8 cellular contexts compared by ENCODE assay signal in the genomic region with DNA sequence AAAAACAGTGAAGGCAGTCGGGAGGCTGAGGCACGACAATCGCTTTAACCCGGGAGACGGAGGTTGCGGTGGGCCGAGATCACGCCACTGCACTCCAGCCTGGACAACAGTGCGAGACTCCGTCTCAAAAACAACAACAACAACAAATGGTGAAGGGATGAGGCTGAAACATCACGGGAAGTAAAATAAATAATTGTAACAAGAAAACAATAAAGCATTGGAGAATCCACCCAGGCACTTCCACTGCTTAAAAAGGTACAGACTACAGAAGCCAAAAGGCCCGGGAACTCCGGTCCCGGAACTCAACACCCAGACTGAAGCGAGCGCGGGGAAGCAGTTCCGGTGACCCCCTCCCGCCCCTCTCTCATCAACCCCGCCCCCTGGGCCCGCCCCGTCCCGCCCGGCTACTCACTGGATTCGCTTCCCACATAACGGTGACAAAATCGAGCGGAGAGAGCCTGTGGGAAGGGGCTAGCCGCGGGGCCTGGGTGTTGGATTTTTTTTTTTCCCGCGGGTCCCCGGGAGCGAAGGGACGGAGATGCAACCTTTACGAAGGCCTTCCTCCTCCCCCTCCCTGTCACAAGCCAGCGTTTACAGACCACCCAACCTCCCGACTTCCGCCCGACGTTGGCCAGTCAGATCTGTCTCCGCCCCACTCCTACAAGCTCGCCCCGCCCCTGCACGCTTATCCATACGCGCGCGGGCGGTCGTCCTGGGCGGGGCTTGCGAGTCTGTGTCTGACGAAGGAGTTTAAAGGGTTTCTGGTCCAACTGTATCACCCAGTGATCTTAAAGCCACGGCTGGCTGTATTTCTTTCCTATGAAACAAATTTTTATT. TPM values are rescaled to one million over a fixed set of nuclear protein-coding genes. Genes with fewer than 3 reads are reported as not detected.
DNase-seq lines count a peak whose midpoint lies in the region; ATAC-seq, FAIRE-seq and TF ChIP-seq lines count a peak whose summit lies in the region.

A gene with protein sequence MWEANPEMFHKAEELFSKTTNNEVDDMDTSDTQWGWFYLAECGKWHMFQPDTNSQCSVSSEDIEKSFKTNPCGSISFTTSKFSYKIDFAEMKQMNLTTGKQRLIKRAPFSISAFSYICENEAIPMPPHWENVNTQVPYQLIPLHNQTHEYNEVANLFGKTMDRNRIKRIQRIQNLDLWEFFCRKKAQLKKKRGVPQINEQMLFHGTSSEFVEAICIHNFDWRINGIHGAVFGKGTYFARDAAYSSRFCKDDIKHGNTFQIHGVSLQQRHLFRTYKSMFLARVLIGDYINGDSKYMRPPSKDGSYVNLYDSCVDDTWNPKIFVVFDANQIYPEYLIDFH (minus strand): TSS at position 600 of the 837 bp plus-strand sequence. CDS start 170 bp downstream, at position 430.

- no peaks in the 10 kb centered on the region for H3F3A ChIP-seq in OCI-LY1 (ENCODE audit: insufficient read depth, low read length)

- DNase-seq in Caki2 (ENCODE audit: low read depth) (peak; percentile 96), midbrain (lab: John Stamatoyannopoulos, UW) (peak; percentile 97)
- peak; percentile 97 for DNase-seq in activated CD8-positive, alpha-beta memory T cell treated with anti-CD3 and anti-CD28 coated beads, Interleukin-2, amount 50 U/mL, for 4 hours
- peak; percentile 92 to 97 for DNase-seq in stimulated activated CD8-positive, alpha-beta memory T cell treated with anti-CD3 and anti-CD28 coated beads, Interleukin-2, amount 100 ng/mL, for 1 hour (ENCODE audit: low read depth in 2 of 2)

- H4K20me1 ChIP-seq in OCI-LY1 (ENCODE audit: insufficient read depth, low read length) = no peaks in the 10 kb centered on the region

- H3K9me2 ChIP-seq in OCI-LY1 (ENCODE audit: low read depth, low read length) = no peaks in the 10 kb centered on the region

- peak; percentile 94 for ATAC-seq in GM21423 (IDR thresholded peaks at IDR 0.05; ENCODE audit: unreplicated experiment)

- H2AFZ ChIP-seq in OCI-LY1 (ENCODE audit: low read length) = peak within 1 kb of the TSS; percentile 98

- H3K4me1 ChIP-seq in HUES6 (ENCODE audit: control insufficient read depth, insufficient read depth, low read length) = peaks cover 14% of the 10 kb centered on the region; the same call in 1 of the 2 replicates
- peaks cover 37% of the 10 kb centered on the region for H3K4me1 ChIP-seq in OCI-LY1 (ENCODE audit: insufficient read depth, low read length, severe bottlenecking)

- H3K9ac ChIP-seq in HUES6 (ENCODE audit: low read length) (peak within 1 kb of the TSS; percentile 79), OCI-LY1 (ENCODE audit: low read length) (peak within 1 kb of the TSS; percentile 87)

- H3K36me3 ChIP-seq in HUES6 (ENCODE audit: control insufficient read depth, insufficient read depth, low read length) (no peaks in the 10 kb centered on the region), OCI-LY1 (ENCODE audit: insufficient read depth, low read length) (no peaks in the 10 kb centered on the region; the same call in 1 of the 2 replicates)

- no peaks in the 10 kb centered on the region for H3K9me3 ChIP-seq in HUES6 (ENCODE audit: control insufficient read depth, insufficient read depth, low read depth, low read length)
- H3K9me3 ChIP-seq in OCI-LY1 (ENCODE audit: low read length) = no peaks in the 10 kb centered on the region

- in situ Hi-C loops in Caki2 (cut with HindIII; ENCODE audit: low pct_unique_long_range_greater_than_20kb, low sequenced_read_pairs) = no loop called here

- H3K79me2 ChIP-seq in OCI-LY1 (ENCODE audit: insufficient read depth, low read length) = no peaks in the 10 kb centered on the region

- peak; percentile 98 for FAIRE-seq in endometrium (lab: Jason Lieb, UNC)

- H3K4me2 ChIP-seq in OCI-LY1 (ENCODE audit: low read length) = peak within 1 kb of the TSS; percentile 89

- no peak for TF ChIP-seq CTCF in OCI-LY1 (IDR thresholded peaks at IDR 0.05; ENCODE audit: low read length)

- H3K27ac ChIP-seq in HUES6 (ENCODE audit: low read depth, low read length) = peak within 1 kb of the TSS; percentile 67; the same call in 1 of the 2 replicates
- H3K27ac ChIP-seq in OCI-LY1 (ENCODE audit: low read depth, low read length, poor library complexity, severe bottlenecking) = peak within 1 kb of the TSS; percentile 62

- H3K4me3 ChIP-seq in HUES6 (ENCODE audit: low read depth, low read length) (peak within 1 kb of the TSS; percentile 90), OCI-LY1 (ENCODE audit: low read depth, low read length, poor library complexity, severe bottlenecking) (peak within 1 kb of the TSS; percentile 87)

- H3K27me3 ChIP-seq in HUES6 (ENCODE audit: control insufficient read depth, insufficient read depth, low read length) (no peaks in the 10 kb centered on the region), OCI-LY1 (ENCODE audit: insufficient read depth, low read length) (no peaks in the 10 kb centered on the region)

RNA-seq across cellular contexts. Expression of the gene that starts here (rescaled TPM):
- 1.9 and 13.1 TPM in 2 replicates for total RNA-seq in Caki2 (2014; rRNA removed; shearing (Covaris generic); ENCODE audit: low replicate concordance)

Comparison
In these comparisons a context has a peak if more than half of its experiments do, and no peak if none do; other contexts are left out.
1. Peak in every context shown above with its lines: DNase-seq, ATAC-seq, H3K4me3 ChIP-seq and H3K27ac ChIP-seq.